8 cellular contexts compared by ENCODE assay signal in genomic region chr12:110689601-110690430, GRCh38. TPM values are rescaled to one million over a fixed set of nuclear protein-coding genes. Genes with fewer than 3 reads are reported as not detected.
DNase-seq lines count a peak whose midpoint lies in the region; ATAC-seq and TF ChIP-seq lines count a peak whose summit lies in the region.

No MANE protein-coding gene starts in this region.

- peak overlapping the region; percentile 66 for H3K27ac ChIP-seq in naive thymus-derived CD4-positive, alpha-beta T cell (ENCODE audit: low read depth, low read length)
- peak overlapping the region; percentile 68 to 83 (median 80) for H3K27ac ChIP-seq in transverse colon

- H3K36me3 ChIP-seq in naive thymus-derived CD4-positive, alpha-beta T cell (ENCODE audit: control insufficient read depth in 2 of 3, insufficient read depth in 3 of 3, low read length in 3 of 3) = no peaks in the 10 kb centered on the region
- no peaks in the 10 kb centered on the region for H3K36me3 ChIP-seq in transverse colon

- WGBS in transverse colon (ENCODE audit: low coverage in 1 of 2), 2 donors = 13 to 17% methylated on average over 3 to 20 of the region's 20 CpGs

- DNase-seq in activated CD4-positive, alpha-beta T cell treated with anti-CD3 and anti-CD28 coated beads for 4 hours = peak; percentile 18 to 35
- peak; percentile 17 for DNase-seq in effector CD8-positive, alpha-beta T cell (lab: John Stamatoyannopoulos, UW)
- DNase-seq in naive thymus-derived CD4-positive, alpha-beta T cell = peak in 8 of 9 donors; percentile 20 to 56 (median 40)
- peak; percentile 51 for DNase-seq in transverse colon
- no peak for DNase-seq in superior temporal gyrus (ENCODE audit: extremely low spot score)

- intact Hi-C loops in naive thymus-derived CD4-positive, alpha-beta T cell (cut with micrococcal nuclease) = loop anchor here (1.0 to 5.0 kb wide), 4 partner anchors 8 to 221 kb away; partner anchors contain the start of genes FAM216A (in 1 of the 2), GPN3 (in 1 of the 2) and TCTN1 (in 1 of the 2)
- intact Hi-C loops in transverse colon (cut with DNase I; ENCODE audit: low total_unique reads) = no loop called here

- H3K4me3 Mint-ChIP-seq in naive thymus-derived CD4-positive, alpha-beta T cell = peak overlapping the region; percentile 84 to 98 (median 92)

- POLR2A ChIA-PET in naive thymus-derived CD4-positive, alpha-beta T cell (lab: Charles Lee) = interaction anchor here (0.5 to 1.9 kb wide), 10 partner anchors 12 to 750 kb away, joined by 3 to 10 read pairs (median 4); partner anchors contain the start of genes FAM216A, GPN3 and TCTN1

- TF ChIP-seq POLR2A in GM18526 (IDR thresholded peaks at IDR 0.05; ENCODE audit: extremely low read depth, insufficient read length) = peak; percentile 55
- TF ChIP-seq POLR2A in transverse colon (IDR thresholded peaks at IDR 0.05) = no peak

- peaks cover 0 to 2% (median 0%) of the 10 kb centered on the region in 11 donors for H3K9me3 Mint-ChIP-seq in naive thymus-derived CD4-positive, alpha-beta T cell

- no peaks in the 10 kb centered on the region for H3K9me3 ChIP-seq in naive thymus-derived CD4-positive, alpha-beta T cell (ENCODE audit: control insufficient read depth in 2 of 3, low read length in 3 of 3)
- H3K9me3 ChIP-seq in transverse colon = no peaks in the 10 kb centered on the region

- CTCF ChIA-PET in naive thymus-derived CD4-positive, alpha-beta T cell (lab: Charles Lee) = interaction anchor here (0.7 to 0.9 kb wide), 3 partner anchors 11 to 237 kb away, joined by 3 read pairs; no protein-coding TSS in a partner anchor

- H3K4me1 Mint-ChIP-seq in naive thymus-derived CD4-positive, alpha-beta T cell = peaks cover 27 to 73% (median 52%) of the 10 kb centered on the region in 7 donors

- no peaks in the 10 kb centered on the region for H3K27me3 ChIP-seq in naive thymus-derived CD4-positive, alpha-beta T cell (ENCODE audit: control insufficient read depth in 2 of 2, insufficient read depth in 2 of 2, low read length in 2 of 2)
- H3K27me3 ChIP-seq in transverse colon = peaks cover 13% of the 10 kb centered on the region

- H3K4me1 ChIP-seq in naive thymus-derived CD4-positive, alpha-beta T cell (ENCODE audit: control insufficient read depth in 2 of 2, insufficient read depth in 2 of 2, low read length in 2 of 2) = peaks cover 13 to 14% of the 10 kb centered on the region in 2 donors
- peaks cover 5 to 21% (median 18%) of the 10 kb centered on the region in 4 donors for H3K4me1 ChIP-seq in transverse colon

- H3K27ac Mint-ChIP-seq in naive thymus-derived CD4-positive, alpha-beta T cell = peak overlapping the region; percentile 69 to 96 (median 91)

- TF ChIP-seq CTCF in transverse colon (IDR thresholded peaks at IDR 0.05) = no peak

- H3K27me3 Mint-ChIP-seq in naive thymus-derived CD4-positive, alpha-beta T cell = peaks cover 0 to 9% (median 0%) of the 10 kb centered on the region in 5 donors

- in situ Hi-C loops in transverse colon (cut with MboI; ENCODE audit: low pct_ligation_motif_present in 1 of 4, low pct_unique_long_range_greater_than_20kb in 1 of 4, low sequenced_read_pairs in 3 of 4) = no loop called here

- TF ChIP-seq EP300 in transverse colon (IDR thresholded peaks at IDR 0.05; ENCODE audit: low read depth) = no peak

- H3K36me3 Mint-ChIP-seq in naive thymus-derived CD4-positive, alpha-beta T cell = peaks cover 0 to 22% (median 12%) of the 10 kb centered on the region in 5 donors

- H3K4me3 ChIP-seq in naive thymus-derived CD4-positive, alpha-beta T cell (ENCODE audit: low read length) = peak overlapping the region; percentile 77
- peak overlapping the region; percentile 42 to 84 (median 63) for H3K4me3 ChIP-seq in transverse colon

- ATAC-seq in HG03095 (IDR thresholded peaks at IDR 0.05; ENCODE audit: unreplicated experiment) = peak; percentile 43
- peak; percentile 69 for ATAC-seq in naive thymus-derived CD4-positive, alpha-beta T cell
- ATAC-seq in HG02884 (IDR thresholded peaks at IDR 0.05; ENCODE audit: unreplicated experiment) = no peak

RNA-seq across cellular contexts. Expression of gene HVCN1, which starts 0.9 kb away (rescaled TPM):
- total RNA-seq in naive thymus-derived CD4-positive, alpha-beta T cell = 10 to 100 TPM in 4 of 5 experiments, 1 to 10 TPM in 1; 6.4 to 24.8 (median 11.7) TPM
- 10 to 100 TPM; 15.2 to 25.3 TPM for polyA plus RNA-seq in naive thymus-derived CD4-positive, alpha-beta T cell
- 1 to 10 TPM in 3 of 4 donors, not detected in 1; 3.4 to 7.9 (median 7.3) TPM for total RNA-seq in transverse colon

RNA-seq across cellular contexts. Expression of gene PPP1CC, which starts 52.9 kb away (rescaled TPM):
- 100 to 1,000 TPM; 108 to 218 (median 145) TPM for total RNA-seq in naive thymus-derived CD4-positive, alpha-beta T cell
- polyA plus RNA-seq in naive thymus-derived CD4-positive, alpha-beta T cell = 100 to 1,000 TPM; 126 to 138 TPM
- 100 to 1,000 TPM; 156 to 759 (median 244) TPM for total RNA-seq in transverse colon
